In the genomic region with DNA sequence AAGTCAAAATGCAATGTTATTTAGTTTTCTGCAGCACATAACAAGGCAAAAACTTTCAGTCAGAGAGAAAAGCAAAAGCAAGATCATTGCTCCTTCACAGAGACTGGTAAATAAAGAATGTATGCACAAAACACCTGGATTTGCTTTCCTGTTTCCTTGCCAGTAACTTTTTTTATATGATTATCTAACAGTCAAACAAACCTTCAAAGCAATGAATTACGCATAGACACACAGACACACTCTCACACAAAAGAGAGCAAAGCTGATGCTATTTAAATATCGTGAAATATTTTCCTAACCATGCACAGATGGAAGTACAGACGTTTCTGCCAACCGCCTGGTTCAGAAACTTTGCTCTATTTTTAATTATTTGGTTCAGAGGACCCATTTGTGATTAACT, we compare ENCODE assay signal across 11 cellular contexts. TPM values are rescaled to one million over a fixed set of nuclear protein-coding genes. Genes with fewer than 3 reads are reported as not detected.
DNase-seq lines count a peak whose midpoint lies in the region; ATAC-seq, FAIRE-seq and TF ChIP-seq lines count a peak whose summit lies in the region.
"Had no signal": no experiment of that assay in that cellular context is flagged by ENCODE, and none has a peak within 500 bp of the region (broad histone marks: within the 10 kb centered on the region; RNA-seq: fewer than 3 reads in every experiment).

No MANE protein-coding gene starts in this region.

- peaks cover 69% of the 10 kb centered on the region for H3K4me1 Mint-ChIP-seq in HFFc6 (ENCODE audit: low read depth)
- peaks cover 54% of the 10 kb centered on the region for H3K4me1 Mint-ChIP-seq in activated T-cell treated with anti-CD3 and anti-CD28 coated beads, Interleukin-2, amount 50 U/mL, for 4 hours (ENCODE audit: low read depth)

- 10 to 15% methylated on average over 4 of the region's 4 CpGs for WGBS in gastroesophageal sphincter (ENCODE audit: low coverage in 1 of 2), 2 donors

- TF ChIP-seq CTCF in HFFc6 (IDR thresholded peaks at IDR 0.05) = no peak
- TF ChIP-seq CTCF in gastroesophageal sphincter (IDR thresholded peaks at IDR 0.05) = no peak
- TF ChIP-seq CTCF in D721Med (IDR thresholded peaks at IDR 0.05; ENCODE audit: insufficient read depth, missing control alignments) = no peak
- no peak for TF ChIP-seq CTCF in GM10266 (IDR thresholded peaks at IDR 0.05; ENCODE audit: control insufficient read depth, insufficient read depth, low read depth, missing control alignments)

- TF ChIP-seq POLR2A in gastroesophageal sphincter (IDR thresholded peaks at IDR 0.05) = no peak

- H3K4me3 ChIP-seq in SJSA1 (no peak overlapping the region), gastroesophageal sphincter (no peak overlapping the region), skeletal muscle tissue (ENCODE audit: low read length in 3 of 3) (no peak overlapping the region)

- H3K36me3 ChIP-seq in SJSA1 = peaks cover 16% of the 10 kb centered on the region; the same call in 1 of the 2 replicates
- H3K36me3 ChIP-seq in gastroesophageal sphincter = no peaks in the 10 kb centered on the region
- no peaks in the 10 kb centered on the region for H3K36me3 ChIP-seq in skeletal muscle tissue (ENCODE audit: control insufficient read depth in 3 of 3, insufficient read depth in 3 of 3, low read length in 3 of 3)

- H3K4me1 ChIP-seq in SJSA1 (replicated peaks) (peaks cover 54% of the 10 kb centered on the region), gastroesophageal sphincter (peaks cover 30 to 67% (median 31%) of the 10 kb centered on the region in 3 donors), skeletal muscle tissue (ENCODE audit: control insufficient read depth in 3 of 3, insufficient read depth in 3 of 3, low read length in 3 of 3) (peaks cover 29 to 48% (median 32%) of the 10 kb centered on the region in 3 donors)

- no peak for ATAC-seq in gastroesophageal sphincter
- no peak for ATAC-seq in activated T-cell treated with anti-CD3 and anti-CD28 coated beads, Interleukin-2, amount 50 U/mL, for 4 hours

- H3K27ac ChIP-seq in SJSA1 (peak overlapping the region; percentile 63), gastroesophageal sphincter (peak overlapping the region; percentile 43 to 58 (median 50)), skeletal muscle tissue (ENCODE audit: low read depth, low read length) (peak overlapping the region; percentile 41)

- peak overlapping the region in 1 of 3 donors; percentile 16 for H3K9ac ChIP-seq in skeletal muscle tissue (ENCODE audit: low read depth in 1 of 3, low read length in 3 of 3)

- DNase-seq in HFFc6 (no peak), SJSA1 (ENCODE audit: low read depth in 1 of 2, low spot score in 2 of 2) (no peak), NCI-H748 treated with DMSO at 0.1 percent for 48 hours (lab: John Stamatoyannopoulos, UW) (no peak), D721Med (ENCODE audit: insufficient read length, low spot score) (no peak), GM10266 (ENCODE audit: extremely low spot score) (no peak)
- no peak for DNase-seq in activated T-cell treated with anti-CD3 and anti-CD28 coated beads, Interleukin-2, amount 50 U/mL, for 4 hours
- DNase-seq: activated CD4-positive, alpha-beta T cell treated with anti-CD3 and anti-CD28 coated beads, Interleukin-2, amount 50 U/mL, for 4 hours; NCI-H1436; T-helper 9 cell had no signal

- peak overlapping the region; percentile 76 for H3K4me3 Mint-ChIP-seq in HFFc6
- H3K4me3 Mint-ChIP-seq in activated T-cell treated with anti-CD3 and anti-CD28 coated beads, Interleukin-2, amount 50 U/mL, for 4 hours = no peak overlapping the region

- H3K9me3 ChIP-seq in SJSA1 (replicated peaks) = no peaks in the 10 kb centered on the region
- no peaks in the 10 kb centered on the region for H3K9me3 ChIP-seq in gastroesophageal sphincter
- no peaks in the 10 kb centered on the region for H3K9me3 ChIP-seq in skeletal muscle tissue (ENCODE audit: control insufficient read depth in 3 of 3, low read length in 3 of 3)

- H3K27me3 ChIP-seq in SJSA1 (replicated peaks) = no peaks in the 10 kb centered on the region
- H3K27me3 ChIP-seq in gastroesophageal sphincter = no peaks in the 10 kb centered on the region
- H3K27me3 ChIP-seq in skeletal muscle tissue (ENCODE audit: control insufficient read depth in 3 of 3, insufficient read depth in 3 of 3, low read length in 3 of 3) = no peaks in the 10 kb centered on the region

- H3K27me3 Mint-ChIP-seq in HFFc6 (ENCODE audit: insufficient read depth) = no peaks in the 10 kb centered on the region; the same call in none of the 2 replicates
- H3K27me3 Mint-ChIP-seq in activated T-cell treated with anti-CD3 and anti-CD28 coated beads, Interleukin-2, amount 50 U/mL, for 4 hours (ENCODE audit: low read depth) = no peaks in the 10 kb centered on the region

- FAIRE-seq in D721Med (lab: Jason Lieb, UNC) = no peak

- no peaks in the 10 kb centered on the region for H3K9me3 Mint-ChIP-seq in HFFc6
- no peaks in the 10 kb centered on the region for H3K9me3 Mint-ChIP-seq in activated T-cell treated with anti-CD3 and anti-CD28 coated beads, Interleukin-2, amount 50 U/mL, for 4 hours

- no peak for TF ChIP-seq EP300 in gastroesophageal sphincter (IDR thresholded peaks at IDR 0.05)

- H3K36me3 Mint-ChIP-seq in HFFc6 (ENCODE audit: low read depth) = peaks cover 23% of the 10 kb centered on the region
- peaks cover 41% of the 10 kb centered on the region for H3K36me3 Mint-ChIP-seq in activated T-cell treated with anti-CD3 and anti-CD28 coated beads, Interleukin-2, amount 50 U/mL, for 4 hours (ENCODE audit: insufficient read depth)

- H3K27ac Mint-ChIP-seq in HFFc6 = peak overlapping the region; percentile 79

RNA-seq across cellular contexts. Expression of a gene that starts 24.4 kb away (rescaled TPM):
- 10 to 100 TPM; 28.2 to 41.5 (median 30.5) TPM for total RNA-seq in HFFc6 (2021; fragmentation: NEBNext Ultra II Directional; extraction: Animal tissue kit (Norgen Biotek cat#: 25700))
- total RNA-seq in SJSA1 (2014; rRNA removed; shearing (Covaris generic)) = 20.8 and 24.8 TPM in 2 replicates
- 10 to 100 TPM; 38.7 to 78.3 (median 62.6) TPM for total RNA-seq in gastroesophageal sphincter
- 30.8 TPM for total RNA-seq in skeletal muscle tissue
- 10 to 100 TPM; 39.5 to 63.8 (median 45.1) TPM for total RNA-seq in activated T-cell treated with anti-CD3 and anti-CD28 coated beads, Interleukin-2, amount 50 U/mL, for 4 hours
